ENCODE assay signal across 14 cellular contexts in genomic region chr7:96526492-96526891, GRCh38.
A peak's percentile ranks its signal among the peaks of the same experiment; 100 is the strongest.
DNase-seq lines count a peak whose midpoint lies in the region; TF ChIP-seq lines count a peak whose summit lies in the region.
"Had no signal": no experiment of that assay in that cellular context is flagged by ENCODE, and none has a peak within 500 bp of the region (broad histone marks: within the 10 kb centered on the region; RNA-seq: fewer than 3 reads in every experiment).

No MANE protein-coding gene starts in this region.

- no peaks in the 10 kb centered on the region for H3K4me1 ChIP-seq in SJCRH30

- no peak overlapping the region for H3K4me3 Mint-ChIP-seq in nephron progenitor cell
- H3K4me3 Mint-ChIP-seq in type B pancreatic cell: peak overlapping the region; percentile 18
- H3K4me3 Mint-ChIP-seq: CD4-positive, alpha-beta T cell; H9 had no signal

- no peak overlapping the region for H3K27ac ChIP-seq in SJCRH30
- H3K27ac ChIP-seq: KMS-11 had no signal

- H3K27ac Mint-ChIP-seq in nephron progenitor cell (peak overlapping the region; percentile 18), type B pancreatic cell (peak overlapping the region; percentile 37)
- H3K27ac Mint-ChIP-seq: CD4-positive, alpha-beta T cell; H9 had no signal

- peaks cover 4% of the 10 kb centered on the region for H3K27me3 Mint-ChIP-seq in nephron progenitor cell (ENCODE audit: low read depth, poor library complexity)
- H3K27me3 Mint-ChIP-seq in type B pancreatic cell: no peaks in the 10 kb centered on the region

- H3K27me3 ChIP-seq in SJCRH30: no peaks in the 10 kb centered on the region
- H3K27me3 ChIP-seq: BE2C had no signal

- DNase-seq in RPMI7951 (ENCODE audit: low read depth): peak; percentile 60
- peak; percentile 38 for DNase-seq in epidermal melanocyte (ENCODE audit: insufficient read length, low spot score)
- DNase-seq in nephron progenitor cell: no peak
- no peak for DNase-seq in type B pancreatic cell (ENCODE audit: extremely low spot score, unreplicated experiment)
- no peak for DNase-seq in SJCRH30
- DNase-seq in 8988T: no peak
- no peak for DNase-seq in activated naive CD4-positive, alpha-beta T cell (lab: John Stamatoyannopoulos, UW)
- DNase-seq: CD4-positive, alpha-beta T cell; DMS79; H9; NCI-H1092 treated with DMSO at 0.1 percent for 48 hours; NCI-H1694 treated with DMSO at 0.1 percent for 48 hours had no signal

- no peak for TF ChIP-seq CTCF in nephron progenitor cell (IDR thresholded peaks at IDR 0.05)
- TF ChIP-seq CTCF in type B pancreatic cell (conservative IDR thresholded peaks at IDR 0.05): no peak

- no peak overlapping the region for H3K4me3 ChIP-seq in SJCRH30

- H3K4me1 Mint-ChIP-seq in nephron progenitor cell: peaks cover 16% of the 10 kb centered on the region
- H3K4me1 Mint-ChIP-seq in type B pancreatic cell (ENCODE audit: unreplicated experiment): peaks cover 18% of the 10 kb centered on the region

- no peaks in the 10 kb centered on the region for H3K36me3 ChIP-seq in SJCRH30
- H3K36me3 ChIP-seq: BE2C had no signal

- no peaks in the 10 kb centered on the region for H3K9me3 ChIP-seq in SJCRH30 (replicated peaks)
- H3K9me3 ChIP-seq: BE2C had no signal

- H3K9me3 Mint-ChIP-seq in nephron progenitor cell: no peaks in the 10 kb centered on the region
- H3K9me3 Mint-ChIP-seq in type B pancreatic cell: no peaks in the 10 kb centered on the region
- H3K9me3 Mint-ChIP-seq: CD4-positive, alpha-beta T cell; H9 had no signal

- no peaks in the 10 kb centered on the region for H3K36me3 Mint-ChIP-seq in nephron progenitor cell (ENCODE audit: low read depth)
- no peaks in the 10 kb centered on the region for H3K36me3 Mint-ChIP-seq in type B pancreatic cell

Comparison
In these comparisons a context has a peak if more than half of its experiments do, and no peak if none do; other contexts are left out.
1. DNase-seq: peak in RPMI7951 (single experiment) and epidermal melanocyte (single experiment); none in nephron progenitor cell (single experiment), type B pancreatic cell (single experiment), SJCRH30 (0 of 2), 8988T (single experiment) and activated naive CD4-positive, alpha-beta T cell (0 of 4).